In genomic region chr13:33276581-33276980, GRCh38 we compare ENCODE assay signal across 2 cellular contexts.
TF ChIP-seq lines count a peak whose summit lies in the region.

No MANE protein-coding gene starts in this region.

TF ChIP-seq in SK-N-SH, 30 proteins besides CTCF, POLR2A, EP300 and RAD21 (continued from another document):
- TF ChIP-seq, protein P1, sequence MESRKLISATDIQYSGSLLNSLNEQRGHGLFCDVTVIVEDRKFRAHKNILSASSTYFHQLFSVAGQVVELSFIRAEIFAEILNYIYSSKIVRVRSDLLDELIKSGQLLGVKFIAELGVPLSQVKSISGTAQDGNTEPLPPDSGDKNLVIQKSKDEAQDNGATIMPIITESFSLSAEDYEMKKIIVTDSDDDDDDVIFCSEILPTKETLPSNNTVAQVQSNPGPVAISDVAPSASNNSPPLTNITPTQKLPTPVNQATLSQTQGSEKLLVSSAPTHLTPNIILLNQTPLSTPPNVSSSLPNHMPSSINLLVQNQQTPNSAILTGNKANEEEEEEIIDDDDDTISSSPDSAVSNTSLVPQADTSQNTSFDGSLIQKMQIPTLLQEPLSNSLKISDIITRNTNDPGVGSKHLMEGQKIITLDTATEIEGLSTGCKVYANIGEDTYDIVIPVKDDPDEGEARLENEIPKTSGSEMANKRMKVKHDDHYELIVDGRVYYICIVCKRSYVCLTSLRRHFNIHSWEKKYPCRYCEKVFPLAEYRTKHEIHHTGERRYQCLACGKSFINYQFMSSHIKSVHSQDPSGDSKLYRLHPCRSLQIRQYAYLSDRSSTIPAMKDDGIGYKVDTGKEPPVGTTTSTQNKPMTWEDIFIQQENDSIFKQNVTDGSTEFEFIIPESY (IDR thresholded peaks at IDR 0.05; ENCODE audit: borderline replicate concordance, low read depth) = no peak
- TF ChIP-seq RCOR1 (IDR thresholded peaks at IDR 0.05; ENCODE audit: low read length) = no peak
- no peak for TF ChIP-seq GABPA (IDR thresholded peaks at IDR 0.05; ENCODE audit: low read depth)
- no peak for TF ChIP-seq EZH2phosphoT487 (IDR thresholded peaks at IDR 0.05; ENCODE audit: borderline replicate concordance, low read depth)
- TF ChIP-seq TCF12 (IDR thresholded peaks at IDR 0.05) = no peak
- TF ChIP-seq ELF1 (IDR thresholded peaks at IDR 0.05) = no peak
- TF ChIP-seq RXRA (IDR thresholded peaks at IDR 0.05; ENCODE audit: borderline replicate concordance, low read depth) = no peak
- no peak for TF ChIP-seq MXI1 (IDR thresholded peaks at IDR 0.05; ENCODE audit: low read depth, low read length)
- TF ChIP-seq SMC3 (IDR thresholded peaks at IDR 0.05; ENCODE audit: low read depth, low read length) = no peak
- TF ChIP-seq FOXM1 (IDR thresholded peaks at IDR 0.05; ENCODE audit: low read depth) = no peak
- no peak for TF ChIP-seq MAX (IDR thresholded peaks at IDR 0.05; ENCODE audit: low read depth)
- no peak for TF ChIP-seq FOXJ3 (CRISPR knock-in tag; IDR thresholded peaks at IDR 0.05)
TF ChIP-seq in SK-N-SH: peak in this region for 0.

TF ChIP-seq in SK-N-SH treated with all-trans-retinoic acid at 6 μM for 48 hours, 23 proteins besides CTCF, POLR2A, EP300 and RAD21 (continued from another document):
- TF ChIP-seq CSRNP3 (CRISPR knock-in tag; IDR thresholded peaks at IDR 0.05) = no peak
- no peak for TF ChIP-seq PPARA (CRISPR knock-in tag; IDR thresholded peaks at IDR 0.05; ENCODE audit: borderline replicate concordance)
